In the genomic region with DNA sequence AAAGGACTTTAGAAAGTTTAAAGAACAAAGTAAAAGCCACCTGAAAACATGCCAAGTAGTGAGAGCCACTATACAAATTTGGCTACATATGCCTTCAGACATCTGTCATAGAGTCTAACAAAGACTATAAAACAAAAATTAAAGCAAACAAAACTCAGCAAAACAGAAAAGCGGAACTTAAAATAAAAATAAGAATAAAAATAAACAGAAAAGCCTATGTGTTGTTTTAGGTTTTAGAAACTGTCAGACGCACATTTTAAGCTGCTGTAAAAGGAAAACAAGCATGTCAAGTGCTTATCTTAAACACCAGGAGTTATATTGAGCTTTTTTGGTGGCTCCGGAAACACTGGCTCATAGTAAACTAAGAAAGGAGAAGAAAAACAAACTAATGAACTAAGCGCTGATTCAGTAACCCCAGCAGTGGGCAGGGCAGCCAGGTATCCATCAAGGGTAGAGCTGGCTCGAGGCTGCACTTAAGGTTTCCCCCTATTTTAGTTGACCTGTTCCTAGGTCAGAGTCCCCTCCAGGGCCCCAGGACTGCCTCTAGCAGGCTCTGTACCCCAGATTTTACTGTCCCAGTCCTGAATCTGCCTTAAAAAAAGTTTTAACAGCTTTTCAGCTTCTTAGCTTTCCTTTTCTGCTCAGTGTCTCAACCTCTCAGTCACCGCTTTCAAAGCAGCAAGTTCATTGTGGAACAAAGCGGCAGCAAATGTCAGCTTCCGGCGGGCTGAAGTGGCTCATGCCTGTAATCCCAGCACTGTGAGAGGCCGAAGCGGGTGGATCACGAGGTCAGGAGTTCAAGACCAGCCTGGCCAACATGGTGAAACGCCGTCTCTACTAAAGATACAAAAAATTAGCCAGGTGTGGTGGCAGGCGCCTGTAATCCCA, we compare ENCODE assay signal across 9 cellular contexts. TPM values are rescaled to one million over a fixed set of nuclear protein-coding genes. Genes with fewer than 3 reads are reported as not detected.
DNase-seq lines count a peak whose midpoint lies in the region; ATAC-seq, FAIRE-seq and TF ChIP-seq lines count a peak whose summit lies in the region.
"Had no signal": no experiment of that assay in that cellular context is flagged by ENCODE, and none has a peak within 500 bp of the region (broad histone marks: within the 10 kb centered on the region; RNA-seq: fewer than 3 reads in every experiment).

No MANE protein-coding gene starts in this region.

- BruUV-seq in HepG2 (replicated peaks; lab: Mats Ljungman, UMichigan): no TSS peak

- peak overlapping the region; percentile 55 for H3K9ac ChIP-seq in HepG2 (ENCODE audit: insufficient read depth, low read depth, low read length)

- peaks cover 3% of the 10 kb centered on the region for H3K36me3 Mint-ChIP-seq in IgD-negative memory B cell
- peaks cover 3% of the 10 kb centered on the region for H3K36me3 Mint-ChIP-seq in activated T-cell treated with anti-CD3 and anti-CD28 coated beads, Interleukin-2, amount 50 U/mL, for 4 hours (ENCODE audit: insufficient read depth)

- no peaks in the 10 kb centered on the region for H3K27me3 ChIP-seq in HepG2 (ENCODE audit: control insufficient read depth in 1 of 2, insufficient read depth in 2 of 2, low read length in 2 of 2)
- H3K27me3 ChIP-seq in tibial nerve: no peaks in the 10 kb centered on the region
- H3K27me3 ChIP-seq: heart right ventricle had no signal

- H3K27ac ChIP-seq in HepG2 (ENCODE audit: extremely low read length, insufficient read depth, low read length) (peak overlapping the region; percentile 71), tibial nerve (peak overlapping the region in 3 of 4 donors; percentile 53 to 82 (median 66))

- no peak for TF ChIP-seq RAD21 in HepG2 (CRISPR knock-in tag; IDR thresholded peaks at IDR 0.05)

- 0 out of 4 replicates have a peak, but pooled peaks have one; percentile 7 to 22 for TF ChIP-seq POLR2A in HepG2 (IDR thresholded peaks at IDR 0.05; ENCODE audit: insufficient read depth in 1 of 2, low read depth in 2 of 2, low read length in 2 of 2)
- no peak for TF ChIP-seq POLR2A in tibial nerve (IDR thresholded peaks at IDR 0.05)

- intact Hi-C loops in HepG2 (cut with micrococcal nuclease; ENCODE audit: unreplicated experiment): no loop called here

- FAIRE-seq in HepG2 (lab: Jason Lieb, UNC): no peak

- WGBS in HepG2 (ENCODE audit: low lambda C conversion rate): 2% methylated on average over 15 of the region's 15 CpGs
- WGBS in tibial nerve, 2 donors: 53 to 54% methylated on average over 15 of the region's 15 CpGs

- H3K9me3 Mint-ChIP-seq in IgD-negative memory B cell: peaks cover 0 to 3% (median 0%) of the 10 kb centered on the region in 3 donors
- H3K9me3 Mint-ChIP-seq in activated T-cell treated with anti-CD3 and anti-CD28 coated beads, Interleukin-2, amount 50 U/mL, for 4 hours: no peaks in the 10 kb centered on the region

- peaks cover 39 to 46% (median 42%) of the 10 kb centered on the region in 3 donors for H3K4me1 Mint-ChIP-seq in IgD-negative memory B cell
- H3K4me1 Mint-ChIP-seq in activated T-cell treated with anti-CD3 and anti-CD28 coated beads, Interleukin-2, amount 50 U/mL, for 4 hours (ENCODE audit: low read depth): peaks cover 26% of the 10 kb centered on the region

- H3K36me3 ChIP-seq in HepG2 (replicated peaks in 1 of 2; ENCODE audit: control insufficient read depth in 1 of 2, insufficient read depth in 2 of 2, low read length in 2 of 2): 0 out of 5 replicates have a peak, but pooled peaks cover 0 to 3% of the 10 kb centered on the region in 2 experiments
- peaks cover 0 to 5% (median 0%) of the 10 kb centered on the region in 3 donors for H3K36me3 ChIP-seq in tibial nerve

- peak; percentile 38 for DNase-seq in DMS 273 treated with DMSO at 0.1 percent for 48 hours (lab: John Stamatoyannopoulos, UW)
- peak; percentile 29 for DNase-seq in activated T-cell treated with anti-CD3 and anti-CD28 coated beads, Interleukin-2, amount 50 U/mL, for 4 hours
- DNase-seq in HepG2 (ENCODE audit: low spot score): peak; percentile 60
- DNase-seq in tibial nerve (ENCODE audit: low spot score in 2 of 2): no peak
- no peak for DNase-seq in DMS114 treated with DMSO at 0.1 percent for 48 hours (lab: John Stamatoyannopoulos, UW; ENCODE audit: unreplicated experiment)
- DNase-seq in NCI-H774 (lab: John Stamatoyannopoulos, UW): no peak
- DNase-seq: heart right ventricle had no signal

- TF ChIP-seq CTCF in HepG2 (CRISPR knock-in tag; IDR thresholded peaks at IDR 0.05) (peak; percentile 13; the same call in 1 of the 2 replicates), tibial nerve (IDR thresholded peaks at IDR 0.05) (no peak)

- H3K4me2 ChIP-seq in HepG2 (ENCODE audit: low read depth, low read length): peak overlapping the region; percentile 70

- H4K20me1 ChIP-seq in HepG2 (ENCODE audit: insufficient read depth, low read length): no peaks in the 10 kb centered on the region

- peak overlapping the region; percentile 83 to 96 (median 91) for H3K27ac Mint-ChIP-seq in IgD-negative memory B cell

- H3K27me3 Mint-ChIP-seq in IgD-negative memory B cell: no peaks in the 10 kb centered on the region
- H3K27me3 Mint-ChIP-seq in activated T-cell treated with anti-CD3 and anti-CD28 coated beads, Interleukin-2, amount 50 U/mL, for 4 hours (ENCODE audit: low read depth): no peaks in the 10 kb centered on the region

- peaks cover 26% of the 10 kb centered on the region for H3K4me1 ChIP-seq in HepG2 (ENCODE audit: insufficient read depth, low read length)
- H3K4me1 ChIP-seq in tibial nerve: peaks cover 0 to 8% (median 0%) of the 10 kb centered on the region in 4 donors

- POLR2A ChIA-PET in HepG2 (lab: Yijun Ruan, JAX): interaction anchor here (0.8 to 1.2 kb wide), 6 partner anchors 9 to 555 kb away, joined by 3 to 4 read pairs (median 3); a partner anchor contains a TSS

- no peaks in the 10 kb centered on the region for H3K79me2 ChIP-seq in HepG2 (ENCODE audit: insufficient read depth, low read length)

- CTCF ChIA-PET in HepG2 (lab: Yijun Ruan, JAX; ENCODE audit: low intra/inter-chr PET ratio, low total read pairs): no interaction called here

- in situ Hi-C loops in HepG2 (cut with HindIII; ENCODE audit: extremely low pct_ligation_motif_present, low pct_unique_long_range_greater_than_20kb): no loop called here

- H3K4me3 Mint-ChIP-seq in IgD-negative memory B cell: peak overlapping the region; percentile 81 to 94 (median 86)
- peak overlapping the region; percentile 54 for H3K4me3 Mint-ChIP-seq in activated T-cell treated with anti-CD3 and anti-CD28 coated beads, Interleukin-2, amount 50 U/mL, for 4 hours

- ATAC-seq in GM21390 (IDR thresholded peaks at IDR 0.05; ENCODE audit: unreplicated experiment) (peak; percentile 62), HepG2 (peak; percentile 93)
- peak; percentile 83 to 85 for ATAC-seq in activated T-cell treated with anti-CD3 and anti-CD28 coated beads, Interleukin-2, amount 50 U/mL, for 4 hours

- TF ChIP-seq EP300 in HepG2 (IDR thresholded peaks at IDR 0.05; ENCODE audit: low read depth in 2 of 2, low read length in 2 of 2) (peak in 1 of 2 experiments; percentile 3; a peak in 1 of 4 replicates), HepG2 (CRISPR knock-in tag; IDR thresholded peaks at IDR 0.05; ENCODE audit: borderline replicate concordance) (no peak), tibial nerve (IDR thresholded peaks at IDR 0.05) (no peak)

- H3K9me3 ChIP-seq in HepG2 (ENCODE audit: low read length): no peaks in the 10 kb centered on the region
- H3K9me3 ChIP-seq in tibial nerve: no peaks in the 10 kb centered on the region

- peak overlapping the region; percentile 22 for H2AFZ ChIP-seq in HepG2 (ENCODE audit: low read length)

- H3K4me3 ChIP-seq in HepG2 (replicated peaks in 1 of 3; ENCODE audit: insufficient read depth in 1 of 3, low read depth in 2 of 3, low read length in 3 of 3) (peak overlapping the region; percentile 22 to 48 (median 37); a peak in 5 of 6 replicates), tibial nerve (peak overlapping the region in 2 of 4 donors; percentile 27 to 30)

RNA-seq across cellular contexts. Expression of a gene that starts 15.3 kb away (rescaled TPM):
- polyA plus RNA-seq in IgD-negative memory B cell (73.0 TPM), HepG2 (2011; rRNA removed) (8.2 and 9.4 TPM in 2 replicates)
- 10 to 100 TPM; 36.3 to 47.6 (median 41.9) TPM for total RNA-seq in activated T-cell treated with anti-CD3 and anti-CD28 coated beads, Interleukin-2, amount 50 U/mL, for 4 hours
- total RNA-seq in HepG2 (2016; rRNA removed; fragmentation: Illumina TruSeq; extraction: Trizol) (19.5 and 19.9 TPM in 2 replicates), tibial nerve (10 to 100 TPM; 17.3 to 32.4 (median 18.3) TPM)
- 9.4 and 11.1 TPM in 2 replicates for total RNA-seq in HepG2 (2016; cell fraction: cytosol; rRNA removed; fragmentation: Illumina TruSeq; extraction: Trizol; ENCODE audit: low read depth)
- 17.0 and 23.9 TPM in 2 replicates for total RNA-seq in HepG2 (2016; cell fraction: insoluble cytoplasmic fraction; rRNA removed; fragmentation: Illumina TruSeq; extraction: Trizol)
- 12.8 and 14.0 TPM in 2 replicates for total RNA-seq in HepG2 (2016; cell fraction: membrane; rRNA removed; fragmentation: Illumina TruSeq; extraction: Trizol)
- total RNA-seq in HepG2 (2016; cell fraction: nucleus; rRNA removed; fragmentation: Illumina TruSeq; extraction: Trizol): 17.5 and 19.2 TPM in 2 replicates
- 5.9 and 8.7 TPM in 2 replicates for polyA plus RNA-seq in HepG2 (2011; cell fraction: cytosol; rRNA removed)
- polyA plus RNA-seq in HepG2 (2011; cell fraction: nucleus; rRNA removed): 21.6 and 24.9 TPM in 2 replicates
- polyA plus RNA-seq in HepG2 (2012): 11.0 TPM in 2 replicates
- polyA plus RNA-seq in HepG2 (2016; cell fraction: cytosol; fragmentation: Illumina TruSeq; extraction: Trizol; ENCODE audit: low read depth): 4.5 and 5.7 TPM in 2 replicates
- 16.4 and 20.9 TPM in 2 replicates for polyA plus RNA-seq in HepG2 (2016; cell fraction: insoluble cytoplasmic fraction; fragmentation: Illumina TruSeq; extraction: Trizol; ENCODE audit: low read depth)
- 7.0 and 8.7 TPM in 2 replicates for polyA plus RNA-seq in HepG2 (2016; cell fraction: membrane; fragmentation: Illumina TruSeq; extraction: Trizol; ENCODE audit: low read depth)
- 28.4 and 31.5 TPM in 2 replicates for polyA plus RNA-seq in HepG2 (2016; cell fraction: nucleus; fragmentation: Illumina TruSeq; extraction: Trizol; ENCODE audit: insufficient read depth, low read depth)
- 5.1 and 13.8 TPM in 2 replicates for polyA minus RNA-seq in HepG2 (2011; rRNA and poly(A)+ RNA removed; ENCODE audit: low replicate concordance)
- 5.4 and 7.3 TPM in 2 replicates for polyA minus RNA-seq in HepG2 (2011; cell fraction: cytosol; rRNA and poly(A)+ RNA removed)
- polyA minus RNA-seq in HepG2 (2011; cell fraction: nucleus; rRNA and poly(A)+ RNA removed): 12.6 and 17.2 TPM in 2 replicates

RNA-seq across cellular contexts. Expression of a gene that starts 34.9 kb away (rescaled TPM):
- polyA plus RNA-seq in IgD-negative memory B cell: 42.0 TPM
- total RNA-seq in activated T-cell treated with anti-CD3 and anti-CD28 coated beads, Interleukin-2, amount 50 U/mL, for 4 hours: 10 to 100 TPM; 42.9 to 55.4 (median 50.8) TPM
- 36.0 and 39.6 TPM in 2 replicates for total RNA-seq in HepG2 (2016; rRNA removed; fragmentation: Illumina TruSeq; extraction: Trizol)
- 6.9 and 9.8 TPM in 2 replicates for total RNA-seq in HepG2 (2016; cell fraction: cytosol; rRNA removed; fragmentation: Illumina TruSeq; extraction: Trizol; ENCODE audit: low read depth)
- total RNA-seq in HepG2 (2016; cell fraction: insoluble cytoplasmic fraction; rRNA removed; fragmentation: Illumina TruSeq; extraction: Trizol): 32.9 and 46.7 TPM in 2 replicates
- 21.9 and 25.6 TPM in 2 replicates for total RNA-seq in HepG2 (2016; cell fraction: membrane; rRNA removed; fragmentation: Illumina TruSeq; extraction: Trizol)
- 19.5 and 24.2 TPM in 2 replicates for total RNA-seq in HepG2 (2016; cell fraction: nucleus; rRNA removed; fragmentation: Illumina TruSeq; extraction: Trizol)
- 23.6 and 26.7 TPM in 2 replicates for polyA plus RNA-seq in HepG2 (2011; rRNA removed)
- 15.6 and 17.2 TPM in 2 replicates for polyA plus RNA-seq in HepG2 (2011; cell fraction: cytosol; rRNA removed)
- 26.4 and 26.9 TPM in 2 replicates for polyA plus RNA-seq in HepG2 (2011; cell fraction: nucleus; rRNA removed)
- 41.9 and 63.6 TPM in 2 replicates for polyA plus RNA-seq in HepG2 (2012)
- 5.8 and 6.0 TPM in 2 replicates for polyA plus RNA-seq in HepG2 (2016; cell fraction: cytosol; fragmentation: Illumina TruSeq; extraction: Trizol; ENCODE audit: low read depth)
- polyA plus RNA-seq in HepG2 (2016; cell fraction: insoluble cytoplasmic fraction; fragmentation: Illumina TruSeq; extraction: Trizol; ENCODE audit: low read depth): 25.1 and 25.8 TPM in 2 replicates
- polyA plus RNA-seq in HepG2 (2016; cell fraction: membrane; fragmentation: Illumina TruSeq; extraction: Trizol; ENCODE audit: low read depth): 11.3 and 11.7 TPM in 2 replicates
- 29.2 and 33.3 TPM in 2 replicates for polyA plus RNA-seq in HepG2 (2016; cell fraction: nucleus; fragmentation: Illumina TruSeq; extraction: Trizol; ENCODE audit: insufficient read depth, low read depth)
- 14.2 and 29.8 TPM in 2 replicates for polyA minus RNA-seq in HepG2 (2011; rRNA and poly(A)+ RNA removed; ENCODE audit: low replicate concordance)
- 44.8 and 47.5 TPM in 2 replicates for polyA minus RNA-seq in HepG2 (2011; cell fraction: cytosol; rRNA and poly(A)+ RNA removed)
- polyA minus RNA-seq in HepG2 (2011; cell fraction: nucleus; rRNA and poly(A)+ RNA removed): 35.3 and 56.2 TPM in 2 replicates
- 10 to 100 TPM; 57.9 to 69.5 (median 61.4) TPM for total RNA-seq in tibial nerve

Comparison
In these comparisons a context has a peak if more than half of its experiments do, and no peak if none do; other contexts are left out.
1. DNase-seq: peak in DMS 273 treated with DMSO at 0.1 percent for 48 hours (single experiment), activated T-cell treated with anti-CD3 and anti-CD28 coated beads, Interleukin-2, amount 50 U/mL, for 4 hours (single experiment) and HepG2 (single experiment); none in tibial nerve (0 of 2), DMS114 treated with DMSO at 0.1 percent for 48 hours (single experiment) and NCI-H774 (single experiment).
2. POLR2A ChIP-seq: peak in HepG2 (2 of 2); none in tibial nerve (0 of 2).
3. Peak in every context shown above with its lines, with median percentiles within 50 percentile points of each other: ATAC-seq.